In the genomic region with DNA sequence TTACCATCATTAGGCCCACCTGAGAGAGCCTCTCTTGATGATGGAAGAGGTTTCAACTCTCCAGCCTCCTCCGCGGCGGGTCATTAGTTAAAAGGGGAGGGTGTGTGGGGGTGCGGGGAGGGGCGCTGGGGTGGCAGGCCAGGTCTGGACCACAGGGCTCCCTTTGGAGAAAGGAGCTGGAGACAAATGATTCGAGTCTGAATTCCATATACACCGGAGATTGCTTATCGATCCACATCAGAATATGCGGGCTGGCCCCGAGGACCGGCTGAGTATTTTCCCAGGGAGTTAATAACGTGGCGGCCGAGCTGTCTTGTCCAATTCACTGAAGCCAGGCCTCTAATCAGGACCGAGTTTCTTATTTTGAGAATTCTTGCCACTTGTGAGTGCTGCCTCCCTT, we compare ENCODE assay signal across 27 cellular contexts.
"Had no signal": no experiment of that assay in that cellular context is flagged by ENCODE, and none has a peak within 500 bp of the region (broad histone marks: within the 10 kb centered on the region; RNA-seq: fewer than 3 reads in every experiment).

No MANE protein-coding gene starts in this region.

- DNase-seq: activated effector memory CD4-positive, alpha-beta T cell treated with anti-CD3 and anti-CD28 coated beads, Interleukin-2, amount 50 U/mL, for 16 hours; activated effector memory CD4-positive, alpha-beta T cell treated with Interleukin-2 at 50 U/mL for 16 hours; activated gamma-delta T cell; activated gamma-delta T cell treated with Interleukin-2 at 50 U/mL for 16 hours; activated naive CD4-positive, alpha-beta T cell; activated naive CD4-positive, alpha-beta T cell treated with anti-CD3 and anti-CD28 coated beads for 36 hours; activated naive CD4-positive, alpha-beta T cell treated with anti-CD3 and anti-CD28 coated beads, Interleukin-2, amount 10 ng/mL, durations not matched to agents 7 days and 5 days; activated naive CD4-positive, alpha-beta T cell treated with anti-CD3 and anti-CD28 coated beads, Interleukin-2, amount 50 U/mL, for 16 hours; activated naive CD4-positive, alpha-beta T cell treated with Interleukin-2 at 50 U/mL for 16 hours; activated naive CD8-positive, alpha-beta T cell treated with anti-CD3 and anti-CD28 coated beads for 36 hours; activated naive CD8-positive, alpha-beta T cell treated with anti-CD3 and anti-CD28 coated beads, Interleukin-2, amount 10 ng/mL, durations not matched to agents 7 days and 5 days; activated naive CD8-positive, alpha-beta T cell treated with anti-CD3 and anti-CD28 coated beads, Interleukin-2, amount 50 U/mL, for 24 hours; activated T-cell treated with anti-CD3 and anti-CD28 coated beads, Interleukin-2, amount 50 U/mL, for 1 hour; activated T-cell treated with anti-CD3 and anti-CD28 coated beads, Interleukin-2, amount 50 U/mL, for 24 hours; activated T-cell treated with anti-CD3 and anti-CD28 coated beads, Interleukin-2, amount 50 U/mL, for 4 hours; activated T-cell treated with anti-CD3 and anti-CD28 coated beads, Interleukin-2, amount 50 U/mL, for 48 hours; activated T-cell treated with anti-CD3 and anti-CD28 coated beads, Interleukin-2, amount 50 U/mL, for 72 hours; adrenal gland; amniotic stem cell; amygdala; anterior cingulate cortex; aorta; body of pancreas; brain microvascular endothelial cell; caudate nucleus; central memory CD4-positive, alpha-beta T cell; cerebellar nuclear complex had no signal
